In the genomic region with DNA sequence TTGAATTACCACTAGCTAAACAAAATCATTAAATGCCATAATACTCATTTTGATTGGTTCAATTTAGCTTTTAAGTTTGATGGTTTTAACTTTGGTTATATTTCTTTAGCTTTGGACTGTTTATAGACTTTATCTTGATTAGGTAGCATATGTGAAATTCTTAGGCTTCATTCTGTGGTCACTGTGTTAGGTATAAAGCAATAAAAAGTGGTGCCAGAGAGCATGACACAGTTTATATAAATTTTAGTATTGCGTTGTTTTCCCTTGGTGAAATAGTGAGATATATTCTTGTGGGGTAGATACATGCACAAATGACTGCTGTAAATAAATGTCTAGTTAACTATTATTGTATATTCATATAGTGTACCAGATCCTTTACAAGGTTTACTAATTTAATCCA, we compare ENCODE assay signal across 27 cellular contexts.
"Had no signal": no experiment of that assay in that cellular context is flagged by ENCODE, and none has a peak within 500 bp of the region (broad histone marks: within the 10 kb centered on the region; RNA-seq: fewer than 3 reads in every experiment).

No MANE protein-coding gene starts in this region.

- H3K4me1 Mint-ChIP-seq: activated naive CD8-positive, alpha-beta T cell treated with anti-CD3 and anti-CD28 coated beads, Interleukin-2, amount 10 ng/mL, durations not matched to agents 7 days and 5 days; IgD-negative memory B cell had no signal

- H3K27ac Mint-ChIP-seq: activated CD8-positive, alpha-beta T cell treated with anti-CD3 and anti-CD28 coated beads for 36 hours; activated naive CD8-positive, alpha-beta T cell treated with anti-CD3 and anti-CD28 coated beads, Interleukin-2, amount 10 ng/mL, durations not matched to agents 7 days and 5 days; activated T-cell treated with anti-CD3 and anti-CD28 coated beads, Interleukin-2, amount 50 U/mL, for 72 hours; activated T-helper 2 cell treated with anti-CD3 and anti-CD28 coated beads, Interferon-gamma antibody, Interleukin-2, Interleukin-4, amounts not matched to agents 10 μg/mL and 5 μg/mL and 100 μg/mL, durations not matched to agents 14 hours and 24 hours and 36 hours; IgD-negative memory B cell; T-helper 1 cell treated with Interleukin-12 subunit alpha and Interleukin-12 subunit beta and Interleukin-4 antibody, amounts not matched to agents 30 μg/mL and 1 μg/mL, for 36 hours had no signal

- ATAC-seq: activated CD8-positive, alpha-beta T cell treated with anti-CD3 and anti-CD28 coated beads for 36 hours; activated T-cell treated with anti-CD3 and anti-CD28 coated beads, Interleukin-2, amount 50 U/mL, for 72 hours had no signal

- DNase-seq: activated CD4-positive, alpha-beta T cell treated with anti-CD3 and anti-CD28 coated beads for 4 hours; activated CD8-positive, alpha-beta memory T cell treated with anti-CD3 and anti-CD28 coated beads, Interleukin-2, amount 50 U/mL, for 4 hours; activated CD8-positive, alpha-beta T cell treated with anti-CD3 and anti-CD28 coated beads for 36 hours; activated naive CD4-positive, alpha-beta T cell treated with anti-CD3 and anti-CD28 coated beads, Interleukin-2, amount 50 U/mL, for 16 hours; activated naive CD8-positive, alpha-beta T cell treated with anti-CD3 and anti-CD28 coated beads, Interleukin-2, amount 10 ng/mL, durations not matched to agents 7 days and 5 days; activated T-cell treated with anti-CD3 and anti-CD28 coated beads, Interleukin-2, amount 50 U/mL, for 72 hours; amniotic stem cell; brain microvascular endothelial cell; cerebellar nuclear complex; KG1; NCI-H1092; NCI-H1417; NCI-H2029; NCI-H2107; NCI-H2171 treated with DMSO at 0.1 percent for 48 hours; NCI-H345; NCI-H510A; NCI-H526 treated with DMSO at 0.1 percent for 48 hours; NCI-H82; Peyer's patch; SHP77; T-helper 9 cell had no signal

- H3K27me3 Mint-ChIP-seq: activated CD8-positive, alpha-beta T cell treated with anti-CD3 and anti-CD28 coated beads for 36 hours; activated naive CD8-positive, alpha-beta T cell treated with anti-CD3 and anti-CD28 coated beads, Interleukin-2, amount 10 ng/mL, durations not matched to agents 7 days and 5 days; IgD-negative memory B cell had no signal

- H3K4me3 Mint-ChIP-seq: activated CD8-positive, alpha-beta T cell treated with anti-CD3 and anti-CD28 coated beads for 36 hours; activated naive CD8-positive, alpha-beta T cell treated with anti-CD3 and anti-CD28 coated beads, Interleukin-2, amount 10 ng/mL, durations not matched to agents 7 days and 5 days; activated T-cell treated with anti-CD3 and anti-CD28 coated beads, Interleukin-2, amount 50 U/mL, for 72 hours; IgD-negative memory B cell; T-helper 1 cell treated with Interleukin-12 subunit alpha and Interleukin-12 subunit beta and Interleukin-4 antibody, amounts not matched to agents 30 μg/mL and 1 μg/mL, for 36 hours had no signal

- H3K36me3 Mint-ChIP-seq: activated naive CD8-positive, alpha-beta T cell treated with anti-CD3 and anti-CD28 coated beads, Interleukin-2, amount 10 ng/mL, durations not matched to agents 7 days and 5 days; IgD-negative memory B cell had no signal

- H3K4me3 ChIP-seq: ascending aorta, Peyer's patch had no signal

- H3K4me1 ChIP-seq: ascending aorta, Peyer's patch had no signal

- H3K36me3 ChIP-seq: ascending aorta, brain microvascular endothelial cell, Peyer's patch had no signal

- H3K27me3 ChIP-seq: ascending aorta, brain microvascular endothelial cell, Peyer's patch had no signal

- H3K27ac ChIP-seq: ascending aorta, brain microvascular endothelial cell, Peyer's patch, VCaP had no signal
